22 cellular contexts compared by ENCODE assay signal in the genomic region with DNA sequence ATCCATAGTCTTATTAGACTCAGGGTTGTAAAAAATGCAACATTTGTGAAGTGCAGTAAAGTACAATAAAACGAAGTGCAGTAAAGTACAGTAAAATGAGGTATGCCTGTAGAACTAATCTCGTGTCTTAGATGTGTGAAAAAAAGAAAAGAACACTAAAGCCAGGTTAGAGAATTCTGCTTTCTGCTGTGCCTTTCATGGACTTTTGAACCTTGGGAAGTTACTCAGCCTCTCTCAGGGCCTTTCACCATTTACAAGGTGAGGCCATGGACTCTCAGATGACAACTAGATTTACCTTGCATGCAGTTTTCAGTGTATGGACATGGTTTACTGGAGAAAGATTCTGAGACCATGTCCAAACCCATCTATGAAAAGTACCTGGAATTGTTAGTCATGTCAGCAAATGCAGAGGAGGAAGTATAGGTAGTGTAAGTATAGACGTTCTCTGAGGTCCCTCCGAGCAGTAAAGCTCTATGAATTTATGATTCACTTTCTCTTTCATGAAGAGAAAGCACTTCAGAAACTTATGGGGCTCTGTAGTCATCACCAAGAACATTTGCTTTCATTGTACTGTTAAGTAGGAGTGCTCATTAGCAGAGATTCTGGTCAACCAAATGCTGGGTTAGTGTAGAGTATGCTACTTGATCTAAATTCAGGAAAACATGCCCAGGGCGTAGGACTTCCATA.
"Had no signal": no experiment of that assay in that cellular context is flagged by ENCODE, and none has a peak within 500 bp of the region (broad histone marks: within the 10 kb centered on the region; RNA-seq: fewer than 3 reads in every experiment).

No MANE protein-coding gene starts in this region.

- H3K4me3 Mint-ChIP-seq: effector memory CD8-positive, alpha-beta T cell; naive thymus-derived CD8-positive, alpha-beta T cell; nephron progenitor cell; stimulated activated memory B cell treated with anti-CD40 and anti-IgM and Interleukin-4, amounts not matched to agents 10 μg/mL and 1 μg/mL and 100 μg/mL, for 72 hours had no signal

- FAIRE-seq: endometrium, frontal cortex, kidney had no signal

- ATAC-seq: effector memory CD8-positive, alpha-beta T cell; left lung; naive thymus-derived CD8-positive, alpha-beta T cell; sciatic nerve; stimulated activated memory B cell treated with anti-CD40 and anti-IgM and Interleukin-4, amounts not matched to agents 10 μg/mL and 1 μg/mL and 100 μg/mL, for 72 hours; stimulated activated naive CD8-positive, alpha-beta T cell treated with anti-CD3 and anti-CD28 coated beads, Interleukin-15, Interleukin-2, amounts not matched to agents 100 U/mL and 50 U/mL, for 24 hours had no signal

- H3K4me1 ChIP-seq: left lung, prostate gland, right atrium auricular region, testis, tibial artery, upper lobe of left lung, uterus had no signal

- H3K9me3 ChIP-seq: left lung, prostate gland, right atrium auricular region, testis, tibial artery, upper lobe of left lung, uterus had no signal

- H3K4me1 Mint-ChIP-seq: naive thymus-derived CD8-positive, alpha-beta T cell; stimulated activated memory B cell treated with anti-CD40 and anti-IgM and Interleukin-4, amounts not matched to agents 10 μg/mL and 1 μg/mL and 100 μg/mL, for 72 hours had no signal

- H3K27ac Mint-ChIP-seq: effector memory CD8-positive, alpha-beta T cell; naive thymus-derived CD8-positive, alpha-beta T cell; nephron progenitor cell; stimulated activated memory B cell treated with anti-CD40 and anti-IgM and Interleukin-4, amounts not matched to agents 10 μg/mL and 1 μg/mL and 100 μg/mL, for 72 hours had no signal

- H3K36me3 Mint-ChIP-seq: naive thymus-derived CD8-positive, alpha-beta T cell; stimulated activated memory B cell treated with anti-CD40 and anti-IgM and Interleukin-4, amounts not matched to agents 10 μg/mL and 1 μg/mL and 100 μg/mL, for 72 hours had no signal

- H3K4me3 ChIP-seq: left lung, prostate gland, right atrium auricular region, testis, tibial artery, upper lobe of left lung, uterus had no signal

- DNase-seq: cortex of kidney; effector memory CD8-positive, alpha-beta T cell; kidney; left lung; mesenchymal stem cell; midbrain; naive thymus-derived CD8-positive, alpha-beta T cell; nephron progenitor cell; nucleus accumbens; stimulated activated CD4-positive, alpha-beta T cell treated with anti-CD3 and anti-CD28 coated beads, Interleukin-4, amount 100 ng/mL, for 4 hours; stimulated activated naive CD8-positive, alpha-beta T cell treated with anti-CD3 and anti-CD28 coated beads, Interleukin-15, Interleukin-2, amounts not matched to agents 100 U/mL and 50 U/mL, for 24 hours; substantia nigra; testis; tibial artery; upper lobe of left lung; uterus had no signal

- H3K36me3 ChIP-seq: left lung, prostate gland, right atrium auricular region, tibial artery, upper lobe of left lung, uterus had no signal

- H3K9me3 Mint-ChIP-seq: effector memory CD8-positive, alpha-beta T cell; stimulated activated memory B cell treated with anti-CD40 and anti-IgM and Interleukin-4, amounts not matched to agents 10 μg/mL and 1 μg/mL and 100 μg/mL, for 72 hours had no signal

- H3K27me3 ChIP-seq: left lung, right atrium auricular region, testis, tibial artery, upper lobe of left lung, uterus had no signal

- H3K27me3 Mint-ChIP-seq: stimulated activated memory B cell treated with anti-CD40 and anti-IgM and Interleukin-4, amounts not matched to agents 10 μg/mL and 1 μg/mL and 100 μg/mL, for 72 hours had no signal

- H3K27ac ChIP-seq: left lung, prostate gland, right atrium auricular region, testis, tibial artery, upper lobe of left lung, uterus had no signal
